In the genomic region with DNA sequence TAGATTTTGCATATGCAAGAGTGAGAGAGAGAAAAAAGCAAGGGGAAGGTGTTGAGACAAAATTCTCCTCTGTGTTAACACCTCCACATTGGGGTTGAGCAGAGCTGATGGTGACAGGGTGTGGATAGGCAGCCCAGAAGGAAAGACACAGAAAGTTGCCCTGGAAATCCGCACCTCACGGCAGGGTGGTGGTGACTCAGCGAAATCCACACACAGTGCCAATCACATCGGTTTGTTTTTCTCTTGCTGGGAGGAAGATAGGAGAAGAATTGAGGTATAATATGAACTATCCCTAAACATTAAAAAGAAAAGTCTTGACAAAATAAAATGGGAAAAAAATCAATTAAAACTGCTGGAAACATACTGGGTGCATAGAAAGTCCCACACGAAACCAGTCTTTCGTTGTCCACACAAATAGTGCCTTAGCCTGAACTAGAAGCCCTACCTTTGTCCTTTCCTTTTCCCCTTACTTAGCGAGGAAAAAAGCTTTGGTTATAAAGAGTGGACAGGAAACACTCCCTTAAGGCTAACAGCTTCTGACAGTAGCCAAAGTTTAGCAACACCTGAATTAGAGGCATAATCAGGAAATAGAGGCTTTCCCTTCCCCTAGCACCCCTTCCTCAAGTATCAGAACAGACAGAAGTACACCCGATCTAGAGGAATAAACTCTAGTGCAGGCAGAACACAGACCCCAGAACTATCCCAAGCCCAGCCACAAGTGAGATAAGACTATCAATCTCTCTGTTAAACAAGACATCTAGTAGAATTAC, we compare ENCODE assay signal across 18 cellular contexts. TPM values are rescaled to one million over a fixed set of nuclear protein-coding genes. Genes with fewer than 3 reads are reported as not detected.
A peak's percentile ranks its signal among the peaks of the same experiment; 100 is the strongest.
DNase-seq lines count a peak whose midpoint lies in the region; ATAC-seq and TF ChIP-seq lines count a peak whose summit lies in the region.
"Had no signal": no experiment of that assay in that cellular context is flagged by ENCODE, and none has a peak within 500 bp of the region (broad histone marks: within the 10 kb centered on the region; RNA-seq: fewer than 3 reads in every experiment).

No MANE protein-coding gene starts in this region.

- H3K4me2 ChIP-seq in hepatocyte, result peak overlapping the region; percentile 58

- 40% methylated on average over 8 of the region's 8 CpGs for WGBS in hepatocyte (ENCODE audit: low lambda C conversion rate, missing lambda C conversion rate)
- 48 to 53% methylated on average over 8 of the region's 8 CpGs for WGBS in upper lobe of left lung, 2 donors

- no peaks in the 10 kb centered on the region for H3K4me1 ChIP-seq in breast epithelium
- H3K4me1 ChIP-seq in hepatocyte (ENCODE audit: insufficient read depth), result no peaks in the 10 kb centered on the region
- H3K4me1 ChIP-seq in upper lobe of left lung, result no peaks in the 10 kb centered on the region
- H3K4me1 ChIP-seq: parathyroid adenoma had no signal

- H4K20me1 ChIP-seq in hepatocyte (ENCODE audit: insufficient read depth, poor library complexity, severe bottlenecking), result no peaks in the 10 kb centered on the region

- H3K79me2 ChIP-seq in hepatocyte, result no peaks in the 10 kb centered on the region
- H3K79me2 ChIP-seq: parathyroid adenoma had no signal

- POLR2A ChIA-PET in MCF 10A (lab: Yijun Ruan, JAX) (no interaction called here), WTC11 (lab: Charles Lee) (no interaction called here)

- ATAC-seq in WTC11 (peak; percentile 92), upper lobe of left lung (ENCODE audit: low FRiP score in 2 of 2) (no peak)
- no peak for ATAC-seq in activated T-cell treated with anti-CD3 and anti-CD28 coated beads, Interleukin-2, amount 50 U/mL, for 4 hours

- intact Hi-C loops in MCF 10A (cut with micrococcal nuclease), result no loop called here
- intact Hi-C loops in breast epithelium (cut with DNase I; ENCODE audit: low total_unique reads), result no loop called here

- BruUV-seq in MCF 10A (replicated peaks; lab: Mats Ljungman, UMichigan), result no TSS peak

- no peaks in the 10 kb centered on the region for H3K9me3 Mint-ChIP-seq in MCF 10A (ENCODE audit: unreplicated experiment)
- H3K9me3 Mint-ChIP-seq in WTC11, result peaks cover 5% of the 10 kb centered on the region
- peaks cover 3% of the 10 kb centered on the region for H3K9me3 Mint-ChIP-seq in activated T-cell treated with anti-CD3 and anti-CD28 coated beads, Interleukin-2, amount 50 U/mL, for 4 hours
- H3K9me3 Mint-ChIP-seq: activated CD4-positive, alpha-beta memory T cell treated with anti-CD3 and anti-CD28 coated beads for 36 hours; activated T-helper 2 cell treated with anti-CD3 and anti-CD28 coated beads, Interferon-gamma antibody, Interleukin-2, Interleukin-4, amounts not matched to agents 10 μg/mL and 5 μg/mL and 100 μg/mL, durations not matched to agents 14 hours and 24 hours and 36 hours; memory B cell had no signal

- no peaks in the 10 kb centered on the region for H3K36me3 ChIP-seq in breast epithelium
- H3K36me3 ChIP-seq in hepatocyte (replicated peaks; ENCODE audit: insufficient read depth, low read depth), result no peaks in the 10 kb centered on the region
- no peaks in the 10 kb centered on the region for H3K36me3 ChIP-seq in upper lobe of left lung

- H3K27me3 Mint-ChIP-seq in MCF 10A (ENCODE audit: insufficient read depth, unreplicated experiment) (no peaks in the 10 kb centered on the region), WTC11 (ENCODE audit: low read depth) (no peaks in the 10 kb centered on the region)
- peaks cover 27% of the 10 kb centered on the region for H3K27me3 Mint-ChIP-seq in activated T-cell treated with anti-CD3 and anti-CD28 coated beads, Interleukin-2, amount 50 U/mL, for 4 hours (ENCODE audit: low read depth)

- H3K27ac Mint-ChIP-seq in MCF 10A (ENCODE audit: low read depth, unreplicated experiment), result no peak overlapping the region
- H3K27ac Mint-ChIP-seq in WTC11, result peak overlapping the region; percentile 68
- H3K27ac Mint-ChIP-seq: activated CD4-positive, alpha-beta memory T cell treated with anti-CD3 and anti-CD28 coated beads for 36 hours; activated T-helper 2 cell treated with anti-CD3 and anti-CD28 coated beads, Interferon-gamma antibody, Interleukin-2, Interleukin-4, amounts not matched to agents 10 μg/mL and 5 μg/mL and 100 μg/mL, durations not matched to agents 14 hours and 24 hours and 36 hours; memory B cell had no signal

- no peak overlapping the region for H3K4me3 Mint-ChIP-seq in MCF 10A (ENCODE audit: unreplicated experiment)
- no peak overlapping the region for H3K4me3 Mint-ChIP-seq in WTC11
- H3K4me3 Mint-ChIP-seq in activated T-cell treated with anti-CD3 and anti-CD28 coated beads, Interleukin-2, amount 50 U/mL, for 4 hours, result no peak overlapping the region
- H3K4me3 Mint-ChIP-seq: activated CD4-positive, alpha-beta memory T cell treated with anti-CD3 and anti-CD28 coated beads for 36 hours; memory B cell had no signal

- no peaks in the 10 kb centered on the region for H3K4me1 Mint-ChIP-seq in MCF 10A (ENCODE audit: insufficient read depth, unreplicated experiment)
- peaks cover 25% of the 10 kb centered on the region for H3K4me1 Mint-ChIP-seq in WTC11
- H3K4me1 Mint-ChIP-seq in activated T-cell treated with anti-CD3 and anti-CD28 coated beads, Interleukin-2, amount 50 U/mL, for 4 hours (ENCODE audit: low read depth), result peaks cover 4% of the 10 kb centered on the region

- TF ChIP-seq POLR2A in breast epithelium (IDR thresholded peaks at IDR 0.05) (no peak), upper lobe of left lung (IDR thresholded peaks at IDR 0.05) (no peak)

- CTCF ChIA-PET in MCF 10A (lab: Yijun Ruan, JAX) (no interaction called here), WTC11 (lab: Charles Lee) (no interaction called here)

- H3K9me2 ChIP-seq in hepatocyte (replicated peaks; ENCODE audit: insufficient read depth), result no peaks in the 10 kb centered on the region

- no peaks in the 10 kb centered on the region for H3K9me3 ChIP-seq in breast epithelium
- H3K9me3 ChIP-seq in hepatocyte (ENCODE audit: low read depth), result no peaks in the 10 kb centered on the region
- H3K9me3 ChIP-seq in upper lobe of left lung, result no peaks in the 10 kb centered on the region

- TF ChIP-seq CTCF in MCF 10A (IDR thresholded peaks at IDR 0.05; ENCODE audit: unreplicated experiment) (no peak), breast epithelium (IDR thresholded peaks at IDR 0.05) (no peak), WTC11 (IDR thresholded peaks at IDR 0.05) (no peak), hepatocyte (IDR thresholded peaks at IDR 0.05; ENCODE audit: poor library complexity) (no peak), upper lobe of left lung (IDR thresholded peaks at IDR 0.05) (no peak)

- H2AFZ ChIP-seq in hepatocyte, result peak overlapping the region; percentile 38
- H2AFZ ChIP-seq: parathyroid adenoma had no signal

- H3K36me3 Mint-ChIP-seq in MCF 10A (ENCODE audit: insufficient read depth, unreplicated experiment) (no peaks in the 10 kb centered on the region), WTC11 (no peaks in the 10 kb centered on the region)
- H3K36me3 Mint-ChIP-seq in activated T-cell treated with anti-CD3 and anti-CD28 coated beads, Interleukin-2, amount 50 U/mL, for 4 hours (ENCODE audit: insufficient read depth), result no peaks in the 10 kb centered on the region
- H3K36me3 Mint-ChIP-seq: activated CD4-positive, alpha-beta memory T cell treated with anti-CD3 and anti-CD28 coated beads for 36 hours; memory B cell had no signal

- no peak for TF ChIP-seq EP300 in upper lobe of left lung (IDR thresholded peaks at IDR 0.05)

- no peak overlapping the region for H3K4me3 ChIP-seq in breast epithelium
- no peak overlapping the region for H3K4me3 ChIP-seq in hepatocyte
- H3K4me3 ChIP-seq in upper lobe of left lung, result no peak overlapping the region

- DNase-seq in MCF 10A (ENCODE audit: unreplicated experiment) (peak; percentile 57), breast epithelium (ENCODE audit: low spot score in 2 of 2) (no peak), WTC11 (ENCODE audit: low spot score) (peak; percentile 26), hepatocyte (ENCODE audit: low spot score) (peak; percentile 27), smooth muscle cell of the brain vasculature (ENCODE audit: low read depth, low spot score) (peak; percentile 13), GM19238 (ENCODE audit: insufficient read length, low spot score) (no peak), upper lobe of left lung (no peak)
- no peak for DNase-seq in activated T-cell treated with anti-CD3 and anti-CD28 coated beads, Interleukin-2, amount 50 U/mL, for 4 hours
- DNase-seq: activated CD4-positive, alpha-beta memory T cell treated with anti-CD3 and anti-CD28 coated beads for 36 hours; COR-L47; glutamatergic neuron; NCI-H1417; NCI-H526 treated with DMSO at 0.1 percent for 48 hours; T-helper 9 cell had no signal

- no peak overlapping the region for H3K27ac ChIP-seq in breast epithelium
- no peak overlapping the region for H3K27ac ChIP-seq in hepatocyte
- no peak overlapping the region for H3K27ac ChIP-seq in upper lobe of left lung
- H3K27ac ChIP-seq: parathyroid adenoma, RWPE1 had no signal

- H3K27me3 ChIP-seq in breast epithelium (no peaks in the 10 kb centered on the region), hepatocyte (no peaks in the 10 kb centered on the region), upper lobe of left lung (no peaks in the 10 kb centered on the region)

TF ChIP-seq in WTC11, 78 proteins besides CTCF, POLR2A, EP300 and RAD21:
- TF ChIP-seq, protein P1, sequence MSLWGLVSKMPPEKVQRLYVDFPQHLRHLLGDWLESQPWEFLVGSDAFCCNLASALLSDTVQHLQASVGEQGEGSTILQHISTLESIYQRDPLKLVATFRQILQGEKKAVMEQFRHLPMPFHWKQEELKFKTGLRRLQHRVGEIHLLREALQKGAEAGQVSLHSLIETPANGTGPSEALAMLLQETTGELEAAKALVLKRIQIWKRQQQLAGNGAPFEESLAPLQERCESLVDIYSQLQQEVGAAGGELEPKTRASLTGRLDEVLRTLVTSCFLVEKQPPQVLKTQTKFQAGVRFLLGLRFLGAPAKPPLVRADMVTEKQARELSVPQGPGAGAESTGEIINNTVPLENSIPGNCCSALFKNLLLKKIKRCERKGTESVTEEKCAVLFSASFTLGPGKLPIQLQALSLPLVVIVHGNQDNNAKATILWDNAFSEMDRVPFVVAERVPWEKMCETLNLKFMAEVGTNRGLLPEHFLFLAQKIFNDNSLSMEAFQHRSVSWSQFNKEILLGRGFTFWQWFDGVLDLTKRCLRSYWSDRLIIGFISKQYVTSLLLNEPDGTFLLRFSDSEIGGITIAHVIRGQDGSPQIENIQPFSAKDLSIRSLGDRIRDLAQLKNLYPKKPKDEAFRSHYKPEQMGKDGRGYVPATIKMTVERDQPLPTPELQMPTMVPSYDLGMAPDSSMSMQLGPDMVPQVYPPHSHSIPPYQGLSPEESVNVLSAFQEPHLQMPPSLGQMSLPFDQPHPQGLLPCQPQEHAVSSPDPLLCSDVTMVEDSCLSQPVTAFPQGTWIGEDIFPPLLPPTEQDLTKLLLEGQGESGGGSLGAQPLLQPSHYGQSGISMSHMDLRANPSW (CRISPR knock-in tag; conservative IDR thresholded peaks at IDR 0.05; ENCODE audit: low read depth), result no peak
- peak; percentile 95 for TF ChIP-seq NFE2L1 (CRISPR knock-in tag; IDR thresholded peaks at IDR 0.05)

RNA-seq across cellular contexts. Expression of a gene that starts 39.2 kb away (rescaled TPM):
- total RNA-seq in MCF 10A (2022), result 57.8 and 69.5 TPM in 2 replicates
- 10 to 100 TPM; 63.7 to 93.0 (median 92.1) TPM for total RNA-seq in breast epithelium
- 12.1 to 13.2 TPM (median 13.0 TPM) in 3 replicates for total RNA-seq in WTC11 (2021)
- total RNA-seq in hepatocyte, result 62.5 and 64.6 TPM in 2 replicates
- 91.7 and 117 TPM in 2 replicates for polyA plus RNA-seq in hepatocyte
- 10 to 100 TPM; 12.9 to 21.6 (median 13.3) TPM for total RNA-seq in activated T-cell treated with anti-CD3 and anti-CD28 coated beads, Interleukin-2, amount 50 U/mL, for 4 hours
- total RNA-seq in upper lobe of left lung, result 100 to 1,000 TPM in 1 of 6 donors, 10 to 100 TPM in 5; 30.8 to 106 (median 74.1) TPM

Comparison
In these comparisons a context has a peak if more than half of its experiments do, and no peak if none do; other contexts are left out.
1. DNase-seq: peak in MCF 10A (single experiment), WTC11 (single experiment), hepatocyte (single experiment) and smooth muscle cell of the brain vasculature (single experiment); none in breast epithelium (0 of 2), activated T-cell treated with anti-CD3 and anti-CD28 coated beads, Interleukin-2, amount 50 U/mL, for 4 hours (single experiment), GM19238 (single experiment) and upper lobe of left lung (0 of 2).